In the genomic region with DNA sequence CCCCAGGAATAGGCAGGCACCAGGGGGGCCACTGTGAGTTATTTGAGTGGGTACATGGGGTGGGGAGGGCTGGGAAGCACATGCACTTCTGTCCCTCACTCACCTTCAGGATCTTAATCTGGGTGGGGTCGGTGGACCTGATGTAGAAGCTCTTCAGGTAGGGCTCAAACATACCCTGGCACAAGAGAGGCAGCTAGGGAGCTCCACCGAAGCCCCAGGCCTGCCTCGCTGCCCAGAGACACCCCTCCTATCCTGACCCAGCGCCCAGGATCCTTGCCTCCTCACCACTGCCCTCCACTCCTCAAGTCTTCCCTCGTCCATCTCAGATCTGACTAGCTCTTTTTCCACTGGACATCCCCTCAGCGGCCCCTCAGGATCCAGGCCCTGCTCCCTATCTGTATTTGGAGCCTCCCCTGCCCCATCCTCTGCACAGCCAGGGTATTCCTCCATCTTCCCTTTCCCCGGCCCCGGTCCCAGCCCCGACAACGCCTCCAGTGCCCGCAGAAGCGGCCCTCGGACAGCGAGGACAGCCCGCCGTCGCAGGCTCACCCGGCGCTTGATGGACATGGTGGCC, we compare ENCODE assay signal across 13 cellular contexts. TPM values are rescaled to one million over a fixed set of nuclear protein-coding genes. Genes with fewer than 3 reads are reported as not detected.
A peak's percentile ranks its signal among the peaks of the same experiment; 100 is the strongest.
DNase-seq lines count a peak whose midpoint lies in the region; ATAC-seq and TF ChIP-seq lines count a peak whose summit lies in the region.
"Had no signal": no experiment of that assay in that cellular context is flagged by ENCODE, and none has a peak within 500 bp of the region (broad histone marks: within the 10 kb centered on the region; RNA-seq: fewer than 3 reads in every experiment).

No MANE protein-coding gene starts in this region.

- POLR2A ChIA-PET in naive thymus-derived CD8-positive, alpha-beta T cell (lab: Charles Lee): interaction anchor here (0.6 to 2.7 kb wide), 7 partner anchors 29 to 1673 kb away, joined by 3 to 35 read pairs (median 9); a partner anchor contains a TSS

- dilution Hi-C loops in mammary epithelial cell (cut with HindIII; ENCODE audit: low sequenced_read_pairs): no loop called here

- H3K36me3 Mint-ChIP-seq in stimulated activated naive CD8-positive, alpha-beta T cell treated with anti-CD3 and anti-CD28 coated beads, Interleukin-15, Interleukin-2, amounts not matched to agents 100 ng/mL and 50 ng/mL, for 24 hours (ENCODE audit: low read depth): no peaks in the 10 kb centered on the region
- H3K36me3 Mint-ChIP-seq in naive thymus-derived CD8-positive, alpha-beta T cell: no peaks in the 10 kb centered on the region
- H3K36me3 Mint-ChIP-seq in CD14-positive monocyte: no peaks in the 10 kb centered on the region

- H3K4me1 ChIP-seq in mammary epithelial cell (ENCODE audit: insufficient read depth, low read length): peaks cover 10% of the 10 kb centered on the region
- no peaks in the 10 kb centered on the region for H3K4me1 ChIP-seq in aorta (ENCODE audit: control insufficient read depth in 1 of 2, insufficient read depth in 2 of 2, low read length in 2 of 2)

- intact Hi-C loops in mammary epithelial cell (cut with micrococcal nuclease): loop anchor here (1.0 to 2.0 kb wide), 4 partner anchors 71 to 321 kb away; a partner anchor contains a TSS
- intact Hi-C loops in aorta (cut with DNase I): no loop called here
- intact Hi-C loops in CD14-positive monocyte (cut with micrococcal nuclease): no loop called here

- H3K9me3 ChIP-seq in mammary epithelial cell (replicated peaks; ENCODE audit: insufficient read depth, low read length) (no peaks in the 10 kb centered on the region), aorta (ENCODE audit: control insufficient read depth, low read length) (no peaks in the 10 kb centered on the region)
- H3K9me3 ChIP-seq: adrenal gland had no signal

- H3K4me3 ChIP-seq in mammary epithelial cell (replicated peaks in 1 of 3; ENCODE audit: insufficient read depth in 1 of 3, low read depth in 2 of 3, low read length in 3 of 3): peak overlapping the region; percentile 41 to 80 (median 69)
- no peak overlapping the region for H3K4me3 ChIP-seq in aorta (ENCODE audit: low read length in 2 of 2)

- WGBS in mammary epithelial cell (ENCODE audit: low coverage, missing lambda C conversion rate): 90% methylated on average over 6 of the region's 19 CpGs
- 26 to 27% methylated on average over 19 of the region's 19 CpGs for WGBS in aorta, 2 donors

- no peak overlapping the region for H3K27ac Mint-ChIP-seq in stimulated activated naive CD8-positive, alpha-beta T cell treated with anti-CD3 and anti-CD28 coated beads, Interleukin-15, Interleukin-2, amounts not matched to agents 100 ng/mL and 50 ng/mL, for 24 hours
- H3K27ac Mint-ChIP-seq in naive thymus-derived CD8-positive, alpha-beta T cell: peak overlapping the region; percentile 34 to 98 (median 83)
- no peak overlapping the region for H3K27ac Mint-ChIP-seq in CD14-positive monocyte

- no peak for ATAC-seq in stimulated activated naive CD8-positive, alpha-beta T cell treated with anti-CD3 and anti-CD28 coated beads, Interleukin-15, Interleukin-2, amounts not matched to agents 100 U/mL and 50 U/mL, for 24 hours
- no peak for ATAC-seq in naive thymus-derived CD8-positive, alpha-beta T cell
- ATAC-seq in aorta (ENCODE audit: low FRiP score): peak; percentile 10
- ATAC-seq in HG02623 (IDR thresholded peaks at IDR 0.05; ENCODE audit: unreplicated experiment): no peak

- H3K79me2 ChIP-seq in mammary epithelial cell (ENCODE audit: insufficient read depth, low read length): no peaks in the 10 kb centered on the region

- BruUV-seq in mammary epithelial cell (replicated peaks; lab: Mats Ljungman, UMichigan): no TSS peak

- TF ChIP-seq CTCF in mammary epithelial cell (conservative IDR thresholded peaks at IDR 0.05 in 1 of 2, IDR thresholded peaks at IDR 0.05 in 1 of 2; ENCODE audit: extremely low read depth in 1 of 2, insufficient read depth in 1 of 2, low read depth in 1 of 2, low read length in 2 of 2) (no peak), CD14-positive monocyte (IDR thresholded peaks at IDR 0.05) (no peak)

- H2AFZ ChIP-seq in mammary epithelial cell (ENCODE audit: low read depth, low read length): peak overlapping the region; percentile 98

- in situ Hi-C loops in mammary epithelial cell (cut with MboI; ENCODE audit: low sequenced_read_pairs in 2 of 2) (no loop called here), G401 (cut with HindIII; ENCODE audit: low sequenced_read_pairs) (no loop called here)

- no peak overlapping the region for H3K9ac ChIP-seq in mammary epithelial cell (ENCODE audit: insufficient read depth, low read length)

- no peaks in the 10 kb centered on the region for H3K27me3 Mint-ChIP-seq in stimulated activated naive CD8-positive, alpha-beta T cell treated with anti-CD3 and anti-CD28 coated beads, Interleukin-15, Interleukin-2, amounts not matched to agents 100 ng/mL and 50 ng/mL, for 24 hours
- H3K27me3 Mint-ChIP-seq in naive thymus-derived CD8-positive, alpha-beta T cell: peaks cover 0 to 9% (median 0%) of the 10 kb centered on the region in 5 donors
- H3K27me3 Mint-ChIP-seq in CD14-positive monocyte (ENCODE audit: low read depth in 3 of 3): peaks cover 28 to 50% (median 41%) of the 10 kb centered on the region in 3 donors

- no peaks in the 10 kb centered on the region for H4K20me1 ChIP-seq in mammary epithelial cell (ENCODE audit: insufficient read depth, low read length)

- no peaks in the 10 kb centered on the region for H3K9me3 Mint-ChIP-seq in stimulated activated naive CD8-positive, alpha-beta T cell treated with anti-CD3 and anti-CD28 coated beads, Interleukin-15, Interleukin-2, amounts not matched to agents 100 ng/mL and 50 ng/mL, for 24 hours
- H3K9me3 Mint-ChIP-seq in naive thymus-derived CD8-positive, alpha-beta T cell: no peaks in the 10 kb centered on the region
- peaks cover 0 to 11% (median 5%) of the 10 kb centered on the region in 7 donors for H3K9me3 Mint-ChIP-seq in CD14-positive monocyte

- no peaks in the 10 kb centered on the region for H3K36me3 ChIP-seq in mammary epithelial cell (ENCODE audit: insufficient read depth, low read length)
- H3K36me3 ChIP-seq in aorta (ENCODE audit: control insufficient read depth in 1 of 2, insufficient read depth in 2 of 2, low read length in 1 of 2): no peaks in the 10 kb centered on the region
- H3K36me3 ChIP-seq: adrenal gland had no signal

- CTCF ChIA-PET in mammary epithelial cell (lab: Charles Lee; ENCODE audit: low non-redundant PET): no interaction called here

- no peak overlapping the region for H3K27ac ChIP-seq in mammary epithelial cell (ENCODE audit: insufficient read depth, low read depth, low read length)
- no peak overlapping the region for H3K27ac ChIP-seq in aorta (ENCODE audit: low read depth in 1 of 2, low read length in 2 of 2)

- peak overlapping the region; percentile 86 for H3K4me3 Mint-ChIP-seq in stimulated activated naive CD8-positive, alpha-beta T cell treated with anti-CD3 and anti-CD28 coated beads, Interleukin-15, Interleukin-2, amounts not matched to agents 100 ng/mL and 50 ng/mL, for 24 hours
- H3K4me3 Mint-ChIP-seq in naive thymus-derived CD8-positive, alpha-beta T cell: peak overlapping the region; percentile 82 to 97 (median 90)
- peak overlapping the region in 1 of 2 donors; percentile 65 for H3K4me3 Mint-ChIP-seq in CD14-positive monocyte

- peaks cover 9% of the 10 kb centered on the region for H3K4me1 Mint-ChIP-seq in stimulated activated naive CD8-positive, alpha-beta T cell treated with anti-CD3 and anti-CD28 coated beads, Interleukin-15, Interleukin-2, amounts not matched to agents 100 ng/mL and 50 ng/mL, for 24 hours (ENCODE audit: low read depth)
- peaks cover 7 to 18% (median 14%) of the 10 kb centered on the region in 4 donors for H3K4me1 Mint-ChIP-seq in naive thymus-derived CD8-positive, alpha-beta T cell
- peaks cover 9% of the 10 kb centered on the region for H3K4me1 Mint-ChIP-seq in CD14-positive monocyte

- H3K27me3 ChIP-seq in mammary epithelial cell (ENCODE audit: insufficient read depth, low read length): no peaks in the 10 kb centered on the region
- H3K27me3 ChIP-seq in aorta (ENCODE audit: control insufficient read depth in 1 of 2, insufficient read depth in 2 of 2, low read length in 1 of 2): no peaks in the 10 kb centered on the region

- DNase-seq in stimulated activated naive CD8-positive, alpha-beta T cell treated with anti-CD3 and anti-CD28 coated beads, Interleukin-15, Interleukin-2, amounts not matched to agents 100 U/mL and 50 U/mL, for 24 hours: no peak
- DNase-seq in mammary epithelial cell (no peak), aorta (no peak), G401 (ENCODE audit: low spot score) (no peak), CD14-positive monocyte (ENCODE audit: low spot score) (no peak)
- DNase-seq in naive thymus-derived CD8-positive, alpha-beta T cell: peak in 1 of 10 donors; percentile 3
- DNase-seq: C1 segment of cervical spinal cord had no signal

- peak overlapping the region; percentile 99 for H3K4me2 ChIP-seq in mammary epithelial cell (ENCODE audit: insufficient read depth, low read depth, low read length)

RNA-seq across cellular contexts. Expression of a gene that starts 30.0 kb away (rescaled TPM):
- total RNA-seq in mammary epithelial cell (10 to 100 TPM in 1 of 2 donors, 1 to 10 TPM in 1; 5.5 to 12.3 TPM), aorta (under 1 TPM; 0.16 to 0.42 TPM)
- polyA plus RNA-seq in mammary epithelial cell (9.4 TPM), aorta (1 to 10 TPM in 1 of 2 donors, not detected in 1; 1.6 TPM), CD14-positive monocyte (under 1 TPM in 1 of 2 donors, not detected in 1; 0.85 TPM)
- 8.3 TPM for polyA minus RNA-seq in mammary epithelial cell
- total RNA-seq in naive thymus-derived CD8-positive, alpha-beta T cell: 1 to 10 TPM; 1.7 TPM
- polyA plus RNA-seq in naive thymus-derived CD8-positive, alpha-beta T cell: under 1 TPM; 0.20 to 0.36 (median 0.31) TPM
- total RNA-seq in G401 (2014; rRNA removed; shearing (Covaris generic)): 3.1 and 5.3 TPM in 2 replicates
- total RNA-seq: HT-29; myocyte; T-helper 2 cell treated with Interferon-gamma antibody and Interleukin-4, amounts not matched to agents 100 ng/mL and 5 ng/mL, for 36 hours had no signal

RNA-seq across cellular contexts. Expression of a gene that starts 32.5 kb away (rescaled TPM):
- total RNA-seq in mammary epithelial cell (1 to 10 TPM in 1 of 2 donors, under 1 TPM in 1; 0.38 to 8.7 TPM), aorta (10 to 100 TPM in 1 of 2 donors, 1 to 10 TPM in 1; 1.1 to 10.3 TPM)
- polyA plus RNA-seq in mammary epithelial cell (0.37 TPM), aorta (1 to 10 TPM in 1 of 2 donors, under 1 TPM in 1; 0.88 to 4.1 TPM), CD14-positive monocyte (not detected)
- not detected for polyA minus RNA-seq in mammary epithelial cell
- 1 to 10 TPM; 2.2 to 3.2 TPM for total RNA-seq in naive thymus-derived CD8-positive, alpha-beta T cell
- polyA plus RNA-seq in naive thymus-derived CD8-positive, alpha-beta T cell: 1 to 10 TPM; 2.7 to 3.6 (median 3.0) TPM
- 20.6 and 34.0 TPM in 2 replicates for total RNA-seq in G401 (2014; rRNA removed; shearing (Covaris generic))
- total RNA-seq: HT-29; T-helper 2 cell treated with Interferon-gamma antibody and Interleukin-4, amounts not matched to agents 100 ng/mL and 5 ng/mL, for 36 hours had no signal

Comparison
In these comparisons a context has a peak if more than half of its experiments do, and no peak if none do; other contexts are left out.
1. H3K27ac Mint-ChIP-seq: peak in naive thymus-derived CD8-positive, alpha-beta T cell (10 of 10); none in stimulated activated naive CD8-positive, alpha-beta T cell treated with anti-CD3 and anti-CD28 coated beads, Interleukin-15, Interleukin-2, amounts not matched to agents 100 ng/mL and 50 ng/mL, for 24 hours (single experiment) and CD14-positive monocyte (0 of 7).
2. H3K4me3 ChIP-seq: peak in mammary epithelial cell (3 of 3); none in aorta (0 of 2).